Comparison of ENCODE assay signal across 8 cellular contexts in genomic region chr17:76261421-76262215, GRCh38. TPM values are rescaled to one million over a fixed set of nuclear protein-coding genes. Genes with fewer than 3 reads are reported as not detected.
A peak's percentile ranks its signal among the peaks of the same experiment; 100 is the strongest.
DNase-seq lines count a peak whose midpoint lies in the region; ATAC-seq and TF ChIP-seq lines count a peak whose summit lies in the region.

No MANE protein-coding gene starts in this region.

- 0 out of 2 replicates have a peak overlapping the region, but pooled peaks have one; percentile 3 for H3K9ac ChIP-seq in DND-41 (ENCODE audit: low read depth, low read length)
- peak overlapping the region; percentile 8 for H3K9ac ChIP-seq in Loucy (ENCODE audit: low read depth, low read length, poor library complexity, severe bottlenecking)

- H3K4me3 ChIP-seq in DND-41 (ENCODE audit: low read depth in 1 of 2, low read length in 2 of 2), result no peak overlapping the region
- no peak overlapping the region for H3K4me3 ChIP-seq in Loucy (ENCODE audit: low read length, poor library complexity, severe bottlenecking)
- H3K4me3 ChIP-seq in HAP-1, result no peak overlapping the region

- in situ Hi-C loops in HAP-1 (cut with MboI; ENCODE audit: low sequenced_read_pairs), result no loop called here

- no peaks in the 10 kb centered on the region for H3K27me3 ChIP-seq in DND-41 (ENCODE audit: insufficient read depth, low read length, poor library complexity)
- H3K27me3 ChIP-seq in Loucy (ENCODE audit: insufficient read depth, low read length, poor library complexity, severe bottlenecking), result no peaks in the 10 kb centered on the region
- H3K27me3 ChIP-seq in HAP-1 (ENCODE audit: low read depth), result no peaks in the 10 kb centered on the region

- H3K9me3 ChIP-seq in DND-41 (ENCODE audit: insufficient read depth, low read length, severe bottlenecking) (no peaks in the 10 kb centered on the region), Loucy (ENCODE audit: insufficient read depth, low read depth, low read length) (no peaks in the 10 kb centered on the region), HAP-1 (no peaks in the 10 kb centered on the region; the same call in 1 of the 2 replicates)

- H3K27ac ChIP-seq in DND-41 (ENCODE audit: low read length), result no peak overlapping the region

- H3K36me3 ChIP-seq in DND-41 (ENCODE audit: insufficient read depth, low read length) (peaks cover 11% of the 10 kb centered on the region), Loucy (ENCODE audit: insufficient read depth, low read length) (no peaks in the 10 kb centered on the region), HAP-1 (replicated peaks) (no peaks in the 10 kb centered on the region)

- no peaks in the 10 kb centered on the region for H3K9me2 ChIP-seq in Loucy (replicated peaks; ENCODE audit: low read depth, low read length)

- DNase-seq in DND-41, result no peak
- DNase-seq in dermis blood vessel endothelial cell, result peak; percentile 97
- DNase-seq in occipital lobe (lab: John Stamatoyannopoulos, UW), result peak; percentile 21
- no peak for DNase-seq in stimulated activated CD8-positive, alpha-beta memory T cell treated with anti-CD3 and anti-CD28 coated beads, Interleukin-4, amount 100 ng/mL, for 48 hours
- no peak for DNase-seq in NOMO-1 treated with DMSO at 0.1 percent for 48 hours (lab: John Stamatoyannopoulos, UW; ENCODE audit: unreplicated experiment)
- DNase-seq in GF-D8 (lab: John Stamatoyannopoulos, UW), result no peak
- DNase-seq in HAP-1 (ENCODE audit: low spot score in 2 of 2), result no peak

- H2AFZ ChIP-seq in DND-41 (ENCODE audit: low read depth, low read length), result peak overlapping the region; percentile 36; the same call in 1 of the 2 replicates
- peak overlapping the region; percentile 44 for H2AFZ ChIP-seq in Loucy (ENCODE audit: low read length)

- peaks cover 24% of the 10 kb centered on the region for H3K4me1 ChIP-seq in DND-41 (ENCODE audit: insufficient read depth, low read length)
- peaks cover 28% of the 10 kb centered on the region for H3K4me1 ChIP-seq in Loucy (ENCODE audit: insufficient read depth, low read length, poor library complexity, severe bottlenecking)
- H3K4me1 ChIP-seq in HAP-1, result peaks cover 9% of the 10 kb centered on the region

- H3K79me2 ChIP-seq in DND-41 (ENCODE audit: insufficient read depth, low read length), result peaks cover 14% of the 10 kb centered on the region
- H3K79me2 ChIP-seq in Loucy (ENCODE audit: insufficient read depth, low read length), result peaks cover 12% of the 10 kb centered on the region

- H3K4me2 ChIP-seq in DND-41 (ENCODE audit: insufficient read depth, low read length) (no peak overlapping the region), Loucy (ENCODE audit: low read depth, low read length, poor library complexity, severe bottlenecking) (peak overlapping the region; percentile 9)

- H3F3A ChIP-seq in Loucy (ENCODE audit: low read depth), result peaks cover 6% of the 10 kb centered on the region

- no peak for ATAC-seq in DND-41 (ENCODE audit: insufficient read depth, low read depth)

- H4K20me1 ChIP-seq in DND-41 (ENCODE audit: insufficient read depth, low read length), result peaks cover 5% of the 10 kb centered on the region
- H4K20me1 ChIP-seq in Loucy (ENCODE audit: insufficient read depth, low read length, poor library complexity, severe bottlenecking), result peaks cover 6% of the 10 kb centered on the region

- no peak for TF ChIP-seq CTCF in DND-41 (IDR thresholded peaks at IDR 0.05; ENCODE audit: borderline replicate concordance, extremely low read depth, low read length, poor library complexity, severe bottlenecking)
- 0 out of 2 replicates have a peak, but pooled peaks have one; percentile 10 for TF ChIP-seq CTCF in Loucy (conservative IDR thresholded peaks at IDR 0.05; ENCODE audit: low read length)

RNA-seq across cellular contexts. Expression of gene UBALD2, which starts 3.5 kb away (rescaled TPM):
- 3.2 and 10.4 TPM in 2 replicates for total RNA-seq in dermis blood vessel endothelial cell
- 2.8 TPM for total RNA-seq in occipital lobe

RNA-seq across cellular contexts. Expression of gene RNF157, which starts 21.3 kb away (rescaled TPM):
- 0.34 and 0.74 TPM in 2 replicates for total RNA-seq in dermis blood vessel endothelial cell
- 17.5 TPM for total RNA-seq in occipital lobe

RNA-seq across cellular contexts. Expression of gene QRICH2, which starts 46.5 kb away (rescaled TPM):
- 8.5 and 13.8 TPM in 2 replicates for total RNA-seq in dermis blood vessel endothelial cell
- 6.1 TPM for total RNA-seq in occipital lobe

Comparison
In these comparisons a context has a peak if more than half of its experiments do, and no peak if none do; other contexts are left out.
1. DNase-seq: peak in dermis blood vessel endothelial cell (single experiment) and occipital lobe (single experiment); none in DND-41 (single experiment), stimulated activated CD8-positive, alpha-beta memory T cell treated with anti-CD3 and anti-CD28 coated beads, Interleukin-4, amount 100 ng/mL, for 48 hours (single experiment), NOMO-1 treated with DMSO at 0.1 percent for 48 hours (single experiment), GF-D8 (single experiment) and HAP-1 (0 of 2).
2. RNA of gene RNF157, which starts 21.3 kb away (total RNA-seq): 17.5 TPM in occipital lobe (single experiment); 0.34 to 0.74 TPM in dermis blood vessel endothelial cell; every median in the first group is over 10 times any median in the second.